Comparison of ENCODE assay signal across 1 cellular context in the genomic region with DNA sequence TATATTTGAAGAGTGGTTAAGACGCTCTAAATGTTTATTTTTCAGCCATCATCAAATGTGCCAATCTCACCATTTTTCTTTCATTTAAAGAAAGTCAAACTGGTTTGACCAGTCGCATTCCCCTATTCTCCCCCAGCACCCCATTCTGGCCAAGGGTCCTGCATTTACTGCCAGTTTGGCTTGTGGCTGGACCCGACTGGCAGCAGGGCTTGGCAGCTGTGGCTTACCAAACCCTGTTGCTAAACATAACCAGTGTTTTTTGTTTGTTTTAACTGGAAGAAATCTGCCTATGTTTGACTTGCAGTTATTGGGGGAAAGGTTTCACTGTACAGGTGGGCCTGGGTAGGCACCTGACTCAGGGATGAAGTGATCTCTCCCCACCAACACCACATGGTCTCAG.
TF ChIP-seq lines count a peak whose summit lies in the region.

No MANE protein-coding gene starts in this region.

TF ChIP-seq in HepG2, 621 proteins besides CTCF, POLR2A, EP300 and RAD21 (continued from another document):
- TF ChIP-seq, protein P1, sequence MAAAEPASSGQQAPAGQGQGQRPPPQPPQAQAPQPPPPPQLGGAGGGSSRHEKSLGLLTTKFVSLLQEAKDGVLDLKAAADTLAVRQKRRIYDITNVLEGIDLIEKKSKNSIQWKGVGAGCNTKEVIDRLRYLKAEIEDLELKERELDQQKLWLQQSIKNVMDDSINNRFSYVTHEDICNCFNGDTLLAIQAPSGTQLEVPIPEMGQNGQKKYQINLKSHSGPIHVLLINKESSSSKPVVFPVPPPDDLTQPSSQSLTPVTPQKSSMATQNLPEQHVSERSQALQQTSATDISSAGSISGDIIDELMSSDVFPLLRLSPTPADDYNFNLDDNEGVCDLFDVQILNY (CRISPR knock-in tag; conservative IDR thresholded peaks at IDR 0.05), result no peak
- TF ChIP-seq ETV6 (CRISPR knock-in tag; conservative IDR thresholded peaks at IDR 0.05) (no peak), ZNF264 (CRISPR knock-in tag; IDR thresholded peaks at IDR 0.05) (no peak), IKZF1 (IDR thresholded peaks at IDR 0.05) (no peak), CCAR2 (optimal IDR thresholded peaks at IDR 0.05; ENCODE audit: low read depth, low read length) (no peak)
- TF ChIP-seq, protein P2, sequence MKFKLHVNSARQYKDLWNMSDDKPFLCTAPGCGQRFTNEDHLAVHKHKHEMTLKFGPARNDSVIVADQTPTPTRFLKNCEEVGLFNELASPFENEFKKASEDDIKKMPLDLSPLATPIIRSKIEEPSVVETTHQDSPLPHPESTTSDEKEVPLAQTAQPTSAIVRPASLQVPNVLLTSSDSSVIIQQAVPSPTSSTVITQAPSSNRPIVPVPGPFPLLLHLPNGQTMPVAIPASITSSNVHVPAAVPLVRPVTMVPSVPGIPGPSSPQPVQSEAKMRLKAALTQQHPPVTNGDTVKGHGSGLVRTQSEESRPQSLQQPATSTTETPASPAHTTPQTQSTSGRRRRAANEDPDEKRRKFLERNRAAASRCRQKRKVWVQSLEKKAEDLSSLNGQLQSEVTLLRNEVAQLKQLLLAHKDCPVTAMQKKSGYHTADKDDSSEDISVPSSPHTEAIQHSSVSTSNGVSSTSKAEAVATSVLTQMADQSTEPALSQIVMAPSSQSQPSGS (CRISPR knock-in tag; IDR thresholded peaks at IDR 0.05), result no peak
- TF ChIP-seq, protein P3, sequence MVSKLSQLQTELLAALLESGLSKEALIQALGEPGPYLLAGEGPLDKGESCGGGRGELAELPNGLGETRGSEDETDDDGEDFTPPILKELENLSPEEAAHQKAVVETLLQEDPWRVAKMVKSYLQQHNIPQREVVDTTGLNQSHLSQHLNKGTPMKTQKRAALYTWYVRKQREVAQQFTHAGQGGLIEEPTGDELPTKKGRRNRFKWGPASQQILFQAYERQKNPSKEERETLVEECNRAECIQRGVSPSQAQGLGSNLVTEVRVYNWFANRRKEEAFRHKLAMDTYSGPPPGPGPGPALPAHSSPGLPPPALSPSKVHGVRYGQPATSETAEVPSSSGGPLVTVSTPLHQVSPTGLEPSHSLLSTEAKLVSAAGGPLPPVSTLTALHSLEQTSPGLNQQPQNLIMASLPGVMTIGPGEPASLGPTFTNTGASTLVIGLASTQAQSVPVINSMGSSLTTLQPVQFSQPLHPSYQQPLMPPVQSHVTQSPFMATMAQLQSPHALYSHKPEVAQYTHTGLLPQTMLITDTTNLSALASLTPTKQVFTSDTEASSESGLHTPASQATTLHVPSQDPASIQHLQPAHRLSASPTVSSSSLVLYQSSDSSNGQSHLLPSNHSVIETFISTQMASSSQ (IDR thresholded peaks at IDR 0.05; ENCODE audit: low read depth), result no peak
- TF ChIP-seq, protein P3 (CRISPR knock-in tag; IDR thresholded peaks at IDR 0.05; ENCODE audit: borderline replicate concordance), result no peak
- TF ChIP-seq, protein P4, sequence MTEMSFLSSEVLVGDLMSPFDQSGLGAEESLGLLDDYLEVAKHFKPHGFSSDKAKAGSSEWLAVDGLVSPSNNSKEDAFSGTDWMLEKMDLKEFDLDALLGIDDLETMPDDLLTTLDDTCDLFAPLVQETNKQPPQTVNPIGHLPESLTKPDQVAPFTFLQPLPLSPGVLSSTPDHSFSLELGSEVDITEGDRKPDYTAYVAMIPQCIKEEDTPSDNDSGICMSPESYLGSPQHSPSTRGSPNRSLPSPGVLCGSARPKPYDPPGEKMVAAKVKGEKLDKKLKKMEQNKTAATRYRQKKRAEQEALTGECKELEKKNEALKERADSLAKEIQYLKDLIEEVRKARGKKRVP (CRISPR knock-in tag; IDR thresholded peaks at IDR 0.05), result no peak
